20 cellular contexts compared by ENCODE assay signal in the genomic region with DNA sequence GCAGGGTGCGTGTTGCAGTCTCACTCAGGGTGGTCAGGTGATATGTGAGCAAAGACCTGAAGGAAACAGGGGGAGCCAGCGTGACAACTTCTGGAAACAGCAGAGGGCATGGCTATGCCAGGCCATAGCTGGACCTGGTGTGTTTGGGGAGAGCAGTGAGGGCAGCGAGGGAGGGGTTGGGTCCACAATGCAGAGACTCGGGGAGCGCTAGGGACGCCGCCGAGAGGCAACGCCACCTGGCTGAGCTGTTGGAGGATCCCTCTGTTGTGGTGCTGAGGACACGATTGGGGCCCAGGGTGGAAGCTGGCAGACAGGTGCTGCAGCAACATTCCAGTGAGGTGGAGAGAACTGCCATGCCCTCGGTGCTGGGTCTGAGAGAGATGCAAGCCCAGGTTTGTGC. TPM values are rescaled to one million over a fixed set of nuclear protein-coding genes. Genes with fewer than 3 reads are reported as not detected.
DNase-seq lines count a peak whose midpoint lies in the region; ATAC-seq, FAIRE-seq and TF ChIP-seq lines count a peak whose summit lies in the region.
"Had no signal": no experiment of that assay in that cellular context is flagged by ENCODE, and none has a peak within 500 bp of the region (broad histone marks: within the 10 kb centered on the region; RNA-seq: fewer than 3 reads in every experiment).

No MANE protein-coding gene starts in this region.

- peaks cover 9 to 46% of the 10 kb centered on the region in 2 donors for H3K36me3 Mint-ChIP-seq in activated T-cell treated with anti-CD3 and anti-CD28 coated beads, Interleukin-2, amount 50 U/mL, for 72 hours (ENCODE audit: insufficient read depth in 2 of 2)
- H3K36me3 Mint-ChIP-seq in activated T-cell treated with anti-CD3 and anti-CD28 coated beads, Interleukin-2, amount 50 U/mL, for 4 hours (ENCODE audit: insufficient read depth): peaks cover 51% of the 10 kb centered on the region
- peaks cover 17% of the 10 kb centered on the region for H3K36me3 Mint-ChIP-seq in neural crest cell (ENCODE audit: low read depth)

- ATAC-seq in activated T-cell treated with anti-CD3 and anti-CD28 coated beads, Interleukin-2, amount 50 U/mL, for 72 hours (replicated peaks in 1 of 2): no peak
- ATAC-seq in activated T-cell treated with anti-CD3 and anti-CD28 coated beads, Interleukin-2, amount 50 U/mL, for 4 hours: no peak
- ATAC-seq in GM12878 (no peak), HG03280 (IDR thresholded peaks at IDR 0.05; ENCODE audit: unreplicated experiment) (no peak), GM21576 (IDR thresholded peaks at IDR 0.05; ENCODE audit: unreplicated experiment) (no peak), body of pancreas (no peak)

- H3K9me3 ChIP-seq in Loucy (ENCODE audit: insufficient read depth, low read depth, low read length) (no peaks in the 10 kb centered on the region), GM12878 (replicated peaks; ENCODE audit: control insufficient read depth, insufficient read depth, low read length) (no peaks in the 10 kb centered on the region; the same call in 2 of the 3 replicates), body of pancreas (no peaks in the 10 kb centered on the region)
- H3K9me3 ChIP-seq: ovary, sigmoid colon had no signal

- peaks cover 46% of the 10 kb centered on the region for H3K4me1 ChIP-seq in Loucy (ENCODE audit: insufficient read depth, low read length, poor library complexity, severe bottlenecking)
- peaks cover 14% of the 10 kb centered on the region for H3K4me1 ChIP-seq in GM12878 (ENCODE audit: control insufficient read depth, insufficient read depth, low read length)
- no peaks in the 10 kb centered on the region for H3K4me1 ChIP-seq in body of pancreas
- H3K4me1 ChIP-seq: sigmoid colon had no signal

- TF ChIP-seq CTCF in Loucy (conservative IDR thresholded peaks at IDR 0.05; ENCODE audit: low read length) (no peak), GM12878 (IDR thresholded peaks at IDR 0.05 in 2 of 3, conservative IDR thresholded peaks at IDR 0.05 in 1 of 3; ENCODE audit: control insufficient read depth in 2 of 3, extremely low read depth in 1 of 3, insufficient read depth in 1 of 3, low read depth in 3 of 3, low read length in 3 of 3) (no peak), neural crest cell (conservative IDR thresholded peaks at IDR 0.05) (no peak), body of pancreas (IDR thresholded peaks at IDR 0.05) (no peak)

- no peak for TF ChIP-seq RAD21 in GM12878 (IDR thresholded peaks at IDR 0.05; ENCODE audit: insufficient read depth, low read depth, low read length)

- H3K4me3 ChIP-seq in Loucy (ENCODE audit: low read length, poor library complexity, severe bottlenecking) (peak overlapping the region; percentile 68), GM12878 (no peak overlapping the region), body of pancreas (no peak overlapping the region)
- H3K4me3 ChIP-seq: ovary, sigmoid colon had no signal

- 94% methylated on average over 11 of the region's 11 CpGs for WGBS in GM12878 (ENCODE audit: insufficient coverage, insufficient replicate concordance, low lambda C conversion rate, missing lambda C conversion rate)
- WGBS in body of pancreas, 2 donors: 90 to 92% methylated on average over 11 of the region's 11 CpGs

- H3K27ac ChIP-seq in GM12878 (ENCODE audit: control insufficient read depth, insufficient read depth) (peak overlapping the region; percentile 55; the same call in 1 of the 2 replicates), body of pancreas (no peak overlapping the region)
- H3K27ac ChIP-seq: epithelial cell of prostate, ovary, sigmoid colon had no signal

- FAIRE-seq in GM12878 (lab: Jason Lieb, UNC): no peak
- FAIRE-seq: GM19239, RCC 7860 had no signal

- no peak overlapping the region for H3K4me3 Mint-ChIP-seq in activated T-cell treated with anti-CD3 and anti-CD28 coated beads, Interleukin-2, amount 50 U/mL, for 72 hours
- H3K4me3 Mint-ChIP-seq in activated T-cell treated with anti-CD3 and anti-CD28 coated beads, Interleukin-2, amount 50 U/mL, for 4 hours: no peak overlapping the region
- H3K4me3 Mint-ChIP-seq in neural crest cell: no peak overlapping the region

- POLR2A ChIA-PET in GM12878 (lab: Charles Lee): no interaction called here

- H3K9ac ChIP-seq in Loucy (ENCODE audit: low read depth, low read length, poor library complexity, severe bottlenecking) (peak overlapping the region; percentile 80), GM12878 (ENCODE audit: control insufficient read depth, insufficient read depth, low read length) (no peak overlapping the region)

- CTCF ChIA-PET in GM12878 (lab: Yijun Ruan, JAX): interaction anchor here (1.6 to 6.3 kb wide), 2 partner anchors 25 to 30 kb away, joined by 3 to 59 read pairs; a partner anchor contains a TSS

- TF ChIP-seq EP300 in GM12878 (IDR thresholded peaks at IDR 0.05; ENCODE audit: borderline replicate concordance in 1 of 2, control insufficient read depth in 1 of 2, low read depth in 2 of 2, low read length in 2 of 2): no peak

- in situ Hi-C loops in GM12878 (cut with MboI): no loop called here

- H4K20me1 ChIP-seq in Loucy (ENCODE audit: insufficient read depth, low read length, poor library complexity, severe bottlenecking): no peaks in the 10 kb centered on the region
- H4K20me1 ChIP-seq in GM12878 (ENCODE audit: control insufficient read depth, insufficient read depth): no peaks in the 10 kb centered on the region

- no peaks in the 10 kb centered on the region for H3K27me3 Mint-ChIP-seq in activated T-cell treated with anti-CD3 and anti-CD28 coated beads, Interleukin-2, amount 50 U/mL, for 72 hours (ENCODE audit: low read depth)
- no peaks in the 10 kb centered on the region for H3K27me3 Mint-ChIP-seq in activated T-cell treated with anti-CD3 and anti-CD28 coated beads, Interleukin-2, amount 50 U/mL, for 4 hours (ENCODE audit: low read depth)
- H3K27me3 Mint-ChIP-seq in neural crest cell (ENCODE audit: low read depth): no peaks in the 10 kb centered on the region

- no peak for DNase-seq in activated T-cell treated with anti-CD3 and anti-CD28 coated beads, Interleukin-2, amount 50 U/mL, for 72 hours
- no peak for DNase-seq in activated T-cell treated with anti-CD3 and anti-CD28 coated beads, Interleukin-2, amount 50 U/mL, for 4 hours
- DNase-seq in GM12878 (ENCODE audit: low read depth, low spot score) (no peak), neural crest cell (ENCODE audit: low read depth, low spot score) (no peak), body of pancreas (no peak)
- DNase-seq: activated CD8-positive, alpha-beta memory T cell treated with anti-CD3 and anti-CD28 coated beads for 24 hours; activated gamma-delta T cell; dermis blood vessel endothelial cell; foreskin melanocyte; GOT3; NCI-H1694 treated with DMSO at 0.1 percent for 48 hours; NK-92 treated with Interleukin-12 subunit alpha and Interleukin-12 subunit beta, amount 100 ng/mL, for 24 hours; ovary; sigmoid colon had no signal

- no peaks in the 10 kb centered on the region for H3K27me3 ChIP-seq in Loucy (ENCODE audit: insufficient read depth, low read length, poor library complexity, severe bottlenecking)
- H3K27me3 ChIP-seq in GM12878 (replicated peaks in 1 of 2; ENCODE audit: control insufficient read depth in 2 of 2, insufficient read depth in 2 of 2, low read length in 1 of 2): no peaks in the 10 kb centered on the region
- no peaks in the 10 kb centered on the region for H3K27me3 ChIP-seq in body of pancreas
- H3K27me3 ChIP-seq: ovary, sigmoid colon had no signal

- intact Hi-C loops in GM12878 (cut with micrococcal nuclease; ENCODE audit: unreplicated experiment) (loop anchor here (2.0 kb wide), 1 partner anchor 30 kb away; a partner anchor contains a TSS), body of pancreas (cut with DNase I) (no loop called here)

- H3K9me2 ChIP-seq in Loucy (replicated peaks; ENCODE audit: low read depth, low read length): no peaks in the 10 kb centered on the region

- no TSS peak for BruUV-seq in GM12878 (replicated peaks; lab: Mats Ljungman, UMichigan)

- peaks cover 10% of the 10 kb centered on the region for H3F3A ChIP-seq in Loucy (ENCODE audit: low read depth)

- peaks cover 33% of the 10 kb centered on the region for H3K4me1 Mint-ChIP-seq in activated T-cell treated with anti-CD3 and anti-CD28 coated beads, Interleukin-2, amount 50 U/mL, for 72 hours (ENCODE audit: low read depth)
- H3K4me1 Mint-ChIP-seq in activated T-cell treated with anti-CD3 and anti-CD28 coated beads, Interleukin-2, amount 50 U/mL, for 4 hours (ENCODE audit: low read depth): peaks cover 33% of the 10 kb centered on the region
- peaks cover 6% of the 10 kb centered on the region for H3K4me1 Mint-ChIP-seq in neural crest cell

- TF ChIP-seq POLR2A in GM12878 (IDR thresholded peaks at IDR 0.05; ENCODE audit: low read depth, low read length) (no peak), body of pancreas (IDR thresholded peaks at IDR 0.05) (no peak)

- SMC1A ChIA-PET in GM12878 (lab: Charles Lee; ENCODE audit: uncharacterized antibody, unreplicated experiment): interaction anchor here (0.9 to 1.4 kb wide), 2 partner anchors 19 to 21 kb away, joined by 3 to 4 read pairs; no protein-coding TSS in a partner anchor

- peak overlapping the region; percentile 97 for H3K4me2 ChIP-seq in Loucy (ENCODE audit: low read depth, low read length, poor library complexity, severe bottlenecking)
- no peak overlapping the region for H3K4me2 ChIP-seq in GM12878 (ENCODE audit: control insufficient read depth, insufficient read depth)

- peaks cover 0 to 1% of the 10 kb centered on the region in 2 donors for H3K9me3 Mint-ChIP-seq in activated T-cell treated with anti-CD3 and anti-CD28 coated beads, Interleukin-2, amount 50 U/mL, for 72 hours
- no peaks in the 10 kb centered on the region for H3K9me3 Mint-ChIP-seq in activated T-cell treated with anti-CD3 and anti-CD28 coated beads, Interleukin-2, amount 50 U/mL, for 4 hours
- no peaks in the 10 kb centered on the region for H3K9me3 Mint-ChIP-seq in neural crest cell

- H3K27ac Mint-ChIP-seq in activated T-cell treated with anti-CD3 and anti-CD28 coated beads, Interleukin-2, amount 50 U/mL, for 72 hours: peak overlapping the region; percentile 27
- peak overlapping the region; percentile 63 for H3K27ac Mint-ChIP-seq in neural crest cell (ENCODE audit: unreplicated experiment)

- peaks cover 67% of the 10 kb centered on the region; the same call in 1 of the 2 replicates for H3K36me3 ChIP-seq in Loucy (ENCODE audit: insufficient read depth, low read length)
- H3K36me3 ChIP-seq in GM12878 (ENCODE audit: control insufficient read depth in 2 of 2, insufficient read depth in 2 of 2, low read length in 1 of 2): peaks cover 38 to 47% of the 10 kb centered on the region in 2 experiments
- peaks cover 17 to 61% of the 10 kb centered on the region in 2 donors for H3K36me3 ChIP-seq in body of pancreas (replicated peaks in 1 of 2; ENCODE audit: insufficient read depth in 1 of 2, low read depth in 2 of 2)
- H3K36me3 ChIP-seq: ovary had no signal

- H3K79me2 ChIP-seq in Loucy (ENCODE audit: insufficient read depth, low read length) (no peaks in the 10 kb centered on the region), GM12878 (ENCODE audit: control insufficient read depth, insufficient read depth, low read length) (no peaks in the 10 kb centered on the region)

- H2AFZ ChIP-seq in Loucy (ENCODE audit: low read length) (no peak overlapping the region), GM12878 (ENCODE audit: control insufficient read depth, low read depth, low read length) (no peak overlapping the region)

- RAD21 ChIA-PET in GM12878 (lab: Charles Lee; ENCODE audit: unreplicated experiment): interaction anchor here (2.5 to 3.5 kb wide), 2 partner anchors 27 to 31 kb away, joined by 8 to 19 read pairs; a partner anchor contains a TSS

RNA-seq across cellular contexts. Expression of a gene that starts 26.6 kb away (rescaled TPM):
- total RNA-seq in activated T-cell treated with anti-CD3 and anti-CD28 coated beads, Interleukin-2, amount 50 U/mL, for 72 hours: 10 to 100 TPM; 18.9 to 22.4 TPM
- total RNA-seq in activated T-cell treated with anti-CD3 and anti-CD28 coated beads, Interleukin-2, amount 50 U/mL, for 4 hours: 10 to 100 TPM; 14.5 to 20.6 (median 17.2) TPM
- total RNA-seq in GM12878 (2013; cell fraction: nucleolus; rRNA removed): 310 and 374 TPM in 2 replicates
- total RNA-seq in GM12878 (2014; rRNA removed) (61.4 and 65.2 TPM in 2 replicates), GM12878 (2014; rRNA removed; fragmentation: Illumina TruSeq; extraction: Trizol) (19.6 and 20.3 TPM in 2 replicates), GM12878 (2021) (82.4 and 86.4 TPM in 2 replicates), neural crest cell (218 and 225 TPM in 2 replicates), body of pancreas (10 to 100 TPM; 38.9 to 68.9 TPM)
- 24.8 TPM for polyA plus RNA-seq in GM12878 (2011; ENCODE audit: low read depth)
- polyA plus RNA-seq in GM12878 (2011; rRNA removed) (26.1 and 51.3 TPM in 2 replicates), GM12878 (2014; fragmentation: Illumina TruSeq; extraction: Trizol) (18.3 and 24.0 TPM in 2 replicates), GM12878 (2014; fragmentation: Nextera tagmentation; extraction: Ambion mirVana) (1 to 10 TPM; 2.9 to 3.7 TPM), GM12878 (2014; rRNA removed) (60.9 and 68.4 TPM in 2 replicates), GM12878 (2016; fragmentation: Nextera tagmentation; extraction: Ambion mirVana) (10 to 100 TPM; 25.5 to 29.4 TPM)
- 53.2 and 64.3 TPM in 2 replicates for polyA plus RNA-seq in GM12878 (2011; cell fraction: cytosol; rRNA removed)
- 250 and 378 TPM in 2 replicates for polyA plus RNA-seq in GM12878 (2011; cell fraction: nucleus; rRNA removed)
- polyA plus RNA-seq in GM12878 (2012): 46.0 and 62.0 TPM in 2 replicates
- polyA minus RNA-seq in GM12878 (2011; rRNA and poly(A)+ RNA removed): 80.4 and 121 TPM in 2 replicates
- polyA minus RNA-seq in GM12878 (2011; cell fraction: cytosol; rRNA and poly(A)+ RNA removed): 12.8 and 21.1 TPM in 2 replicates
- 44.5 and 53.5 TPM in 2 replicates for polyA minus RNA-seq in GM12878 (2011; cell fraction: nucleus; rRNA and poly(A)+ RNA removed)

RNA-seq across cellular contexts. Expression of a gene that starts 30.2 kb away (rescaled TPM):
- 100 to 1,000 TPM; 120 to 121 TPM for total RNA-seq in activated T-cell treated with anti-CD3 and anti-CD28 coated beads, Interleukin-2, amount 50 U/mL, for 72 hours
- 100 to 1,000 TPM; 134 to 144 (median 140) TPM for total RNA-seq in activated T-cell treated with anti-CD3 and anti-CD28 coated beads, Interleukin-2, amount 50 U/mL, for 4 hours
- total RNA-seq in GM12878 (2013; cell fraction: nucleolus; rRNA removed): 241 and 252 TPM in 2 replicates
- 53.8 and 53.9 TPM in 2 replicates for total RNA-seq in GM12878 (2014; rRNA removed)
- 32.4 and 39.7 TPM in 2 replicates for total RNA-seq in GM12878 (2014; rRNA removed; fragmentation: Illumina TruSeq; extraction: Trizol)
- 94.3 and 95.7 TPM in 2 replicates for total RNA-seq in GM12878 (2021)
- polyA plus RNA-seq in GM12878 (2011; ENCODE audit: low read depth): 28.0 TPM
- polyA plus RNA-seq in GM12878 (2011; rRNA removed): 42.3 and 45.3 TPM in 2 replicates
- 53.3 and 76.7 TPM in 2 replicates for polyA plus RNA-seq in GM12878 (2011; cell fraction: cytosol; rRNA removed)
- polyA plus RNA-seq in GM12878 (2011; cell fraction: nucleus; rRNA removed): 140 and 149 TPM in 2 replicates
- polyA plus RNA-seq in GM12878 (2012): 42.7 and 46.1 TPM in 2 replicates
- polyA plus RNA-seq in GM12878 (2014; fragmentation: Illumina TruSeq; extraction: Trizol): 34.3 and 39.3 TPM in 2 replicates
- 1 to 10 TPM; 6.1 to 8.8 TPM for polyA plus RNA-seq in GM12878 (2014; fragmentation: Nextera tagmentation; extraction: Ambion mirVana)
- 48.6 and 54.6 TPM in 2 replicates for polyA plus RNA-seq in GM12878 (2014; rRNA removed)
- 10 to 100 TPM; 54.5 to 64.6 TPM for polyA plus RNA-seq in GM12878 (2016; fragmentation: Nextera tagmentation; extraction: Ambion mirVana)
- 54.7 and 88.0 TPM in 2 replicates for polyA minus RNA-seq in GM12878 (2011; rRNA and poly(A)+ RNA removed)
- polyA minus RNA-seq in GM12878 (2011; cell fraction: cytosol; rRNA and poly(A)+ RNA removed): 58.8 and 74.2 TPM in 2 replicates
- 94.2 and 133 TPM in 2 replicates for polyA minus RNA-seq in GM12878 (2011; cell fraction: nucleus; rRNA and poly(A)+ RNA removed)
- 142 and 153 TPM in 2 replicates for total RNA-seq in neural crest cell
- 100 to 1,000 TPM in 1 of 2 donors, 10 to 100 TPM in 1; 52.7 to 102 TPM for total RNA-seq in body of pancreas

RNA-seq across cellular contexts. Expression of a gene that starts 31.0 kb away (rescaled TPM):
- 10 to 100 TPM; 22.3 to 25.7 TPM for total RNA-seq in activated T-cell treated with anti-CD3 and anti-CD28 coated beads, Interleukin-2, amount 50 U/mL, for 72 hours
- total RNA-seq in activated T-cell treated with anti-CD3 and anti-CD28 coated beads, Interleukin-2, amount 50 U/mL, for 4 hours: 10 to 100 TPM; 20.5 to 21.8 (median 20.9) TPM
- 26.3 and 29.9 TPM in 2 replicates for total RNA-seq in GM12878 (2013; cell fraction: nucleolus; rRNA removed)
- total RNA-seq in GM12878 (2014; rRNA removed): 16.7 and 18.1 TPM in 2 replicates
- total RNA-seq in GM12878 (2014; rRNA removed; fragmentation: Illumina TruSeq; extraction: Trizol): 16.5 and 16.9 TPM in 2 replicates
- 13.2 and 13.8 TPM in 2 replicates for total RNA-seq in GM12878 (2021)
- polyA plus RNA-seq in GM12878 (2011; ENCODE audit: low read depth): 16.6 TPM
- 31.1 and 38.1 TPM in 2 replicates for polyA plus RNA-seq in GM12878 (2011; rRNA removed)
- polyA plus RNA-seq in GM12878 (2011; cell fraction: cytosol; rRNA removed): 18.4 and 21.1 TPM in 2 replicates
- polyA plus RNA-seq in GM12878 (2011; cell fraction: nucleus; rRNA removed): 19.4 and 23.3 TPM in 2 replicates
- polyA plus RNA-seq in GM12878 (2012): 20.8 and 20.9 TPM in 2 replicates
- polyA plus RNA-seq in GM12878 (2014; fragmentation: Illumina TruSeq; extraction: Trizol): 18.9 and 22.1 TPM in 2 replicates
- polyA plus RNA-seq in GM12878 (2014; fragmentation: Nextera tagmentation; extraction: Ambion mirVana): 10 to 100 TPM in 1 of 2 experiments, 1 to 10 TPM in 1; 6.5 to 11.3 TPM
- 27.1 and 31.4 TPM in 2 replicates for polyA plus RNA-seq in GM12878 (2014; rRNA removed)
- polyA plus RNA-seq in GM12878 (2016; fragmentation: Nextera tagmentation; extraction: Ambion mirVana): 10 to 100 TPM; 20.2 to 20.9 TPM
- polyA minus RNA-seq in GM12878 (2011; rRNA and poly(A)+ RNA removed): 11.4 and 12.3 TPM in 2 replicates
- polyA minus RNA-seq in GM12878 (2011; cell fraction: cytosol; rRNA and poly(A)+ RNA removed): 5.4 and 5.9 TPM in 2 replicates
- polyA minus RNA-seq in GM12878 (2011; cell fraction: nucleus; rRNA and poly(A)+ RNA removed): 12.5 and 13.5 TPM in 2 replicates
- total RNA-seq in neural crest cell: 23.0 and 23.1 TPM in 2 replicates
- total RNA-seq in body of pancreas: 10 to 100 TPM in 1 of 2 donors, 1 to 10 TPM in 1; 4.9 to 15.2 TPM
